Comparison of ENCODE assay signal across 8 cellular contexts in the genomic region with DNA sequence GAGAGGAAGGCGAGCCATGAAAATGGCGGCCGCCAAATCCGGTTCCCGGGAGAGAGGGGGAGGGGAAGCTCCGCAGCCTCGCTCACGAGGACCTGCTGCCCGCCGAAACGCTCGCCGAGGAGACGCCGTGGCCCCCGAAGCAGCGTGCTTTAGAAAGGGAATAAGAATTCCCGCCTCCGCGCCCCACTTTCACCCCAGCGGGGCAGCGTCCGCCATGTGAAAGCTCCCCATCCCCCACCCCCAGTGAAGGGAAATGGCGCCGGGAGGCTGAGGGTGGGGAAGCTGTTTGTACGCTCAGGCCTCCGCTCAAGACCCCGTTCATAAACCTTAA. TPM values are rescaled to one million over a fixed set of nuclear protein-coding genes. Genes with fewer than 3 reads are reported as not detected.
DNase-seq lines count a peak whose midpoint lies in the region; ATAC-seq and TF ChIP-seq lines count a peak whose summit lies in the region.

No MANE protein-coding gene starts in this region.

- H3K4me1 ChIP-seq in RWPE2 (ENCODE audit: insufficient read depth, poor library complexity, severe bottlenecking) (peaks cover 38% of the 10 kb centered on the region), thymus (ENCODE audit: control insufficient read depth, insufficient read depth, low read length) (peaks cover 11% of the 10 kb centered on the region)

- H3K27me3 ChIP-seq in GM06990 (replicated peaks; ENCODE audit: control insufficient read depth, insufficient read depth, low read length) (no peaks in the 10 kb centered on the region), RWPE2 (ENCODE audit: insufficient read depth, poor library complexity, severe bottlenecking) (no peaks in the 10 kb centered on the region), thymus (ENCODE audit: control insufficient read depth, insufficient read depth) (no peaks in the 10 kb centered on the region)

- H3K4me3 ChIP-seq in GM06990 (replicated peaks; ENCODE audit: low read depth, low read length) (peak overlapping the region; percentile 94), RWPE2 (ENCODE audit: severe bottlenecking) (peak overlapping the region; percentile 97), thymus (ENCODE audit: low read length) (peak overlapping the region; percentile 100)

- ATAC-seq in RWPE2 (ENCODE audit: low read depth) = peak; percentile 22; the same call in 2 of the 3 replicates

- H3K9me3 ChIP-seq in RWPE2 (ENCODE audit: severe bottlenecking) (no peaks in the 10 kb centered on the region), thymus (ENCODE audit: control insufficient read depth) (no peaks in the 10 kb centered on the region)

- peak overlapping the region; percentile 90 for H3K27ac ChIP-seq in RWPE2 (ENCODE audit: poor library complexity, severe bottlenecking)
- peak overlapping the region; percentile 100 for H3K27ac ChIP-seq in thymus (ENCODE audit: low read depth)

- H3K4me3 Mint-ChIP-seq in osteocyte (ENCODE audit: unreplicated experiment) = peak overlapping the region; percentile 99

- H3K9me3 Mint-ChIP-seq in osteocyte (ENCODE audit: unreplicated experiment) = no peaks in the 10 kb centered on the region

- H3K36me3 ChIP-seq in GM06990 (ENCODE audit: control insufficient read depth, insufficient read depth, low read length) = peaks cover 4% of the 10 kb centered on the region
- H3K36me3 ChIP-seq in RWPE2 (ENCODE audit: low read depth) = peaks cover 78% of the 10 kb centered on the region
- H3K36me3 ChIP-seq in thymus (ENCODE audit: control insufficient read depth, insufficient read depth) = peaks cover 13% of the 10 kb centered on the region

- peak overlapping the region; percentile 100 for H3K27ac Mint-ChIP-seq in osteocyte (ENCODE audit: unreplicated experiment)

- under 1% methylated on average over 28 of the region's 28 CpGs for WGBS in thymus

- H3K4me1 Mint-ChIP-seq in osteocyte (ENCODE audit: unreplicated experiment) = peaks cover 49% of the 10 kb centered on the region

- peaks cover 52% of the 10 kb centered on the region for H3K36me3 Mint-ChIP-seq in osteocyte (ENCODE audit: unreplicated experiment)

- TF ChIP-seq CTCF in GM06990 (IDR thresholded peaks at IDR 0.05; ENCODE audit: insufficient read depth, low read length, poor library complexity, severe bottlenecking) = no peak
- no peak for TF ChIP-seq CTCF in RWPE2 (IDR thresholded peaks at IDR 0.05; ENCODE audit: poor library complexity, severe bottlenecking)
- no peak for TF ChIP-seq CTCF in osteocyte (IDR thresholded peaks at IDR 0.05)

- H3K27me3 Mint-ChIP-seq in osteocyte (ENCODE audit: unreplicated experiment) = no peaks in the 10 kb centered on the region

- DNase-seq in GM06990 (ENCODE audit: extremely low read depth, insufficient read length) (no peak), HK-2 (ENCODE audit: unreplicated experiment) (peak; percentile 67), RWPE2 (ENCODE audit: low spot score) (peak; percentile 70), germinal center (ENCODE audit: low spot score) (peak; percentile 42), osteocyte (ENCODE audit: extremely low spot score, unreplicated experiment) (peak; percentile 89), superior temporal gyrus (ENCODE audit: extremely low spot score) (no peak)
- peak; percentile 70 for DNase-seq in activated gamma-delta T cell treated with anti-CD3 and anti-CD28 coated beads, Interleukin-2, amount 50 U/mL, for 16 hours (ENCODE audit: low read depth)

RNA-seq across cellular contexts. Expression of a gene that starts 0.5 kb away (rescaled TPM):
- total RNA-seq in osteocyte = 484 and 495 TPM in 2 replicates
- 767 TPM for polyA plus RNA-seq in thymus

RNA-seq across cellular contexts. Expression of a gene that starts 1.5 kb away (rescaled TPM):
- 133 and 135 TPM in 2 replicates for total RNA-seq in osteocyte
- 233 TPM for polyA plus RNA-seq in thymus

RNA-seq across cellular contexts. Expression of a gene that starts 48.1 kb away (rescaled TPM):
- total RNA-seq in osteocyte = 0.55 and 0.78 TPM in 2 replicates
- 12.0 TPM for polyA plus RNA-seq in thymus

Comparison
In these comparisons a context has a peak if more than half of its experiments do, and no peak if none do; other contexts are left out.
1. DNase-seq: peak in HK-2 (single experiment), RWPE2 (single experiment), activated gamma-delta T cell treated with anti-CD3 and anti-CD28 coated beads, Interleukin-2, amount 50 U/mL, for 16 hours (single experiment), germinal center (single experiment) and osteocyte (single experiment); none in GM06990 (single experiment) and superior temporal gyrus (single experiment).
2. Peak in every context shown above with its lines, with median percentiles within 50 percentile points of each other: H3K4me3 ChIP-seq.